1 cellular context compared by ENCODE assay signal in genomic region chr11:3799883-3800282, GRCh38.
TF ChIP-seq lines count a peak whose summit lies in the region.

No MANE protein-coding gene starts in this region.

TF ChIP-seq in K562, 482 proteins besides CTCF, POLR2A, EP300 and RAD21:
- TF ChIP-seq NFXL1 (CRISPR knock-in tag; IDR thresholded peaks at IDR 0.05) (no peak), PRDM10 (IDR thresholded peaks at IDR 0.05; ENCODE audit: partially characterized antibody) (peak; percentile 44)
